ENCODE assay signal across 8 cellular contexts in genomic region chr17:7213895-7214299, GRCh38. TPM values are rescaled to one million over a fixed set of nuclear protein-coding genes. Genes with fewer than 3 reads are reported as not detected.
DNase-seq lines count a peak whose midpoint lies in the region; ATAC-seq and TF ChIP-seq lines count a peak whose summit lies in the region.

No MANE protein-coding gene starts in this region.

- DNase-seq in D341Med (ENCODE audit: low spot score) (peak; percentile 67), NCI-H446 (lab: John Stamatoyannopoulos, UW) (peak; percentile 93 to 94), fibroblast of the aortic adventitia (ENCODE audit: low read depth) (peak; percentile 69)
- DNase-seq in activated CD8-positive, alpha-beta T cell treated with anti-CD3 and anti-CD28 coated beads, Interleukin-2, amount 10 ng/mL, durations not matched to agents 7 days and 5 days = no peak
- no peak for DNase-seq in NK-92 treated with Interleukin-12 subunit alpha and Interleukin-12 subunit beta, amount 100 ng/mL, for 24 hours (lab: John Stamatoyannopoulos, UW)

- H3K4me3 ChIP-seq in fibroblast of the aortic adventitia (ENCODE audit: low read depth, low read length) = peak overlapping the region; percentile 70

- no peaks in the 10 kb centered on the region for H3K9me3 Mint-ChIP-seq in activated CD8-positive, alpha-beta T cell treated with anti-CD3 and anti-CD28 coated beads, Interleukin-2, amount 10 ng/mL, durations not matched to agents 7 days and 5 days (ENCODE audit: insufficient read depth)
- no peaks in the 10 kb centered on the region for H3K9me3 Mint-ChIP-seq in nephron

- peak overlapping the region; percentile 85 for H3K4me3 Mint-ChIP-seq in activated CD8-positive, alpha-beta T cell treated with anti-CD3 and anti-CD28 coated beads, Interleukin-2, amount 10 ng/mL, durations not matched to agents 7 days and 5 days
- H3K4me3 Mint-ChIP-seq in nephron = peak overlapping the region; percentile 86 to 90 (median 89)

- no peaks in the 10 kb centered on the region for H3K36me3 Mint-ChIP-seq in activated CD8-positive, alpha-beta T cell treated with anti-CD3 and anti-CD28 coated beads, Interleukin-2, amount 10 ng/mL, durations not matched to agents 7 days and 5 days (ENCODE audit: low read depth)
- H3K36me3 Mint-ChIP-seq in nephron (ENCODE audit: low read depth) = peaks cover 5% of the 10 kb centered on the region

- peak; percentile 6 for ATAC-seq in HG02759 (IDR thresholded peaks at IDR 0.05; ENCODE audit: unreplicated experiment)
- peak; percentile 6 for ATAC-seq in activated CD8-positive, alpha-beta T cell treated with anti-CD3 and anti-CD28 coated beads, Interleukin-2, amount 10 ng/mL, durations not matched to agents 7 days and 5 days
- ATAC-seq in GM21390 (IDR thresholded peaks at IDR 0.05; ENCODE audit: unreplicated experiment) = no peak

- H3K27ac Mint-ChIP-seq in activated CD8-positive, alpha-beta T cell treated with anti-CD3 and anti-CD28 coated beads, Interleukin-2, amount 10 ng/mL, durations not matched to agents 7 days and 5 days = peak overlapping the region; percentile 90
- H3K27ac Mint-ChIP-seq in nephron = peak overlapping the region; percentile 89 to 96 (median 95)

- POLR2A ChIA-PET in activated CD8-positive, alpha-beta T cell treated with anti-CD3 and anti-CD28 coated beads, Interleukin-2, amount 10 ng/mL, durations not matched to agents 7 days and 5 days (lab: Charles Lee) = interaction anchor here (0.6 to 1.0 kb wide), 3 partner anchors 26 to 135 kb away, joined by 3 to 6 read pairs (median 3); no protein-coding TSS in a partner anchor

- TF ChIP-seq CTCF in fibroblast of the aortic adventitia (IDR thresholded peaks at IDR 0.05; ENCODE audit: insufficient read depth, low read length) (peak; percentile 44), nephron (IDR thresholded peaks at IDR 0.05; ENCODE audit: unreplicated experiment in 3 of 3) (peak; percentile 76 to 80 (median 78))

- peaks cover 10% of the 10 kb centered on the region for H3K27me3 Mint-ChIP-seq in activated CD8-positive, alpha-beta T cell treated with anti-CD3 and anti-CD28 coated beads, Interleukin-2, amount 10 ng/mL, durations not matched to agents 7 days and 5 days (ENCODE audit: low read depth)
- peaks cover 3% of the 10 kb centered on the region for H3K27me3 Mint-ChIP-seq in nephron (ENCODE audit: low read depth)

- peaks cover 53% of the 10 kb centered on the region for H3K4me1 Mint-ChIP-seq in activated CD8-positive, alpha-beta T cell treated with anti-CD3 and anti-CD28 coated beads, Interleukin-2, amount 10 ng/mL, durations not matched to agents 7 days and 5 days (ENCODE audit: low read depth)
- peaks cover 64% of the 10 kb centered on the region for H3K4me1 Mint-ChIP-seq in nephron

- CTCF ChIA-PET in activated CD8-positive, alpha-beta T cell treated with anti-CD3 and anti-CD28 coated beads, Interleukin-2, amount 10 ng/mL, durations not matched to agents 7 days and 5 days (lab: Charles Lee) = interaction anchor here (0.7 to 2.0 kb wide), 7 partner anchors 25 to 168 kb away, joined by 3 to 9 read pairs (median 4); partner anchors contain the start of genes GABARAP and PHF23

RNA-seq across cellular contexts. Expression of gene DLG4, which starts 5.7 kb away (rescaled TPM):
- total RNA-seq in activated CD8-positive, alpha-beta T cell treated with anti-CD3 and anti-CD28 coated beads, Interleukin-2, amount 10 ng/mL, durations not matched to agents 7 days and 5 days = 10 to 100 TPM; 10.1 to 11.7 TPM
- total RNA-seq in fibroblast of the aortic adventitia (ENCODE audit: low replicate concordance) = 2.9 and 11.9 TPM in 2 replicates

RNA-seq across cellular contexts. Expression of gene ACADVL, which starts 5.8 kb away (rescaled TPM):
- 100 to 1,000 TPM; 348 to 371 TPM for total RNA-seq in activated CD8-positive, alpha-beta T cell treated with anti-CD3 and anti-CD28 coated beads, Interleukin-2, amount 10 ng/mL, durations not matched to agents 7 days and 5 days
- total RNA-seq in fibroblast of the aortic adventitia (ENCODE audit: low replicate concordance) = 136 and 210 TPM in 2 replicates

RNA-seq across cellular contexts. Expression of gene DVL2, which starts 20.4 kb away (rescaled TPM):
- total RNA-seq in activated CD8-positive, alpha-beta T cell treated with anti-CD3 and anti-CD28 coated beads, Interleukin-2, amount 10 ng/mL, durations not matched to agents 7 days and 5 days = 10 to 100 TPM; 52.4 to 56.6 TPM
- total RNA-seq in fibroblast of the aortic adventitia (ENCODE audit: low replicate concordance) = 67.7 and 102 TPM in 2 replicates

RNA-seq across cellular contexts. Expression of gene PHF23, which starts 25.4 kb away (rescaled TPM):
- 10 to 100 TPM; 53.6 to 57.9 TPM for total RNA-seq in activated CD8-positive, alpha-beta T cell treated with anti-CD3 and anti-CD28 coated beads, Interleukin-2, amount 10 ng/mL, durations not matched to agents 7 days and 5 days
- 26.7 and 40.3 TPM in 2 replicates for total RNA-seq in fibroblast of the aortic adventitia (ENCODE audit: low replicate concordance)

RNA-seq across cellular contexts. Expression of gene GABARAP, which starts 28.4 kb away (rescaled TPM):
- 100 to 1,000 TPM; 203 to 227 TPM for total RNA-seq in activated CD8-positive, alpha-beta T cell treated with anti-CD3 and anti-CD28 coated beads, Interleukin-2, amount 10 ng/mL, durations not matched to agents 7 days and 5 days
- total RNA-seq in fibroblast of the aortic adventitia (ENCODE audit: low replicate concordance) = 293 and 420 TPM in 2 replicates

Comparison
In these comparisons a context has a peak if more than half of its experiments do, and no peak if none do; other contexts are left out.
1. DNase-seq: peak in D341Med (single experiment), NCI-H446 (2 of 2) and fibroblast of the aortic adventitia (single experiment); none in activated CD8-positive, alpha-beta T cell treated with anti-CD3 and anti-CD28 coated beads, Interleukin-2, amount 10 ng/mL, durations not matched to agents 7 days and 5 days (single experiment) and NK-92 treated with Interleukin-12 subunit alpha and Interleukin-12 subunit beta, amount 100 ng/mL, for 24 hours (single experiment).